Comparison of ENCODE assay signal across 20 cellular contexts in genomic region chr6:83132121-83132520, GRCh38.
"Had no signal": no experiment of that assay in that cellular context is flagged by ENCODE, and none has a peak within 500 bp of the region (broad histone marks: within the 10 kb centered on the region; RNA-seq: fewer than 3 reads in every experiment).

No MANE protein-coding gene starts in this region.

- H3K9me3 Mint-ChIP-seq: memory B cell; naive B cell; nephron; stimulated activated memory B cell treated with anti-CD40 and anti-IgM and Interleukin-4, amounts not matched to agents 10 μg/mL and 1 μg/mL and 100 μg/mL, for 72 hours; stimulated activated naive CD8-positive, alpha-beta T cell treated with anti-CD3 and anti-CD28 coated beads, Interleukin-15, Interleukin-2, amounts not matched to agents 100 ng/mL and 50 ng/mL, for 24 hours had no signal

- DNase-seq: cortex of kidney; effector CD4-positive, alpha-beta T cell; foreskin keratinocyte; heart left ventricle; kidney; naive B cell; nucleus accumbens; posterior cingulate gyrus; psoas muscle; right cardiac atrium; sigmoid colon; stimulated activated CD4-positive, alpha-beta T cell treated with anti-CD3 and anti-CD28 coated beads, Interleukin-4, amount 100 ng/mL, for 4 hours; upper lobe of left lung had no signal

- H3K4me3 Mint-ChIP-seq: memory B cell; naive B cell; nephron; stimulated activated memory B cell treated with anti-CD40 and anti-IgM and Interleukin-4, amounts not matched to agents 10 μg/mL and 1 μg/mL and 100 μg/mL, for 72 hours; stimulated activated naive CD8-positive, alpha-beta T cell treated with anti-CD3 and anti-CD28 coated beads, Interleukin-15, Interleukin-2, amounts not matched to agents 100 ng/mL and 50 ng/mL, for 24 hours had no signal

- H3K4me1 Mint-ChIP-seq: memory B cell; naive B cell; nephron; stimulated activated memory B cell treated with anti-CD40 and anti-IgM and Interleukin-4, amounts not matched to agents 10 μg/mL and 1 μg/mL and 100 μg/mL, for 72 hours had no signal

- H3K27me3 Mint-ChIP-seq: memory B cell; naive B cell; stimulated activated memory B cell treated with anti-CD40 and anti-IgM and Interleukin-4, amounts not matched to agents 10 μg/mL and 1 μg/mL and 100 μg/mL, for 72 hours; stimulated activated naive CD8-positive, alpha-beta T cell treated with anti-CD3 and anti-CD28 coated beads, Interleukin-15, Interleukin-2, amounts not matched to agents 100 ng/mL and 50 ng/mL, for 24 hours had no signal

- H3K27ac Mint-ChIP-seq: memory B cell; nephron; stimulated activated memory B cell treated with anti-CD40 and anti-IgM and Interleukin-4, amounts not matched to agents 10 μg/mL and 1 μg/mL and 100 μg/mL, for 72 hours; stimulated activated naive CD8-positive, alpha-beta T cell treated with anti-CD3 and anti-CD28 coated beads, Interleukin-15, Interleukin-2, amounts not matched to agents 100 ng/mL and 50 ng/mL, for 24 hours had no signal

- ATAC-seq: esophagus mucosa; foreskin keratinocyte; gastroesophageal sphincter; heart left ventricle; left lobe of liver; psoas muscle; right cardiac atrium; stimulated activated memory B cell treated with anti-CD40 and anti-IgM and Interleukin-4, amounts not matched to agents 10 μg/mL and 1 μg/mL and 100 μg/mL, for 72 hours had no signal
